Comparison of ENCODE assay signal across 8 cellular contexts in the genomic region with DNA sequence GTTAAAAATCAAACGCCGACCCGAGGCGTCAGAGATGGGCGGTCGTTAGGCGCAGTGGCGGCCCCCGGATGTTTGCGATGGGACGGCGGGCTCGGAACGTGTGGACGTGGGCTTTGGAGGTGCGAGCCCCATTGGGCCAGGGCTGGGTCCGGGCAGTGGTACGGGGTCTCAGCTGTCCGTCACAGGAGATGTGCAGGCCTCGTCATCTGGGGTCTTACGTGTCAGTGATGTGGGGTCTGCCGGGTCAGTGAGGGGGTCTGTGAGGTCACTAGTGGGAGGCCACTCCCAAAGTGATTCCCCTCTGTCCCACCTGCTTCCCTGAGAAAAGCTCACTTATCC. TPM values are rescaled to one million over a fixed set of nuclear protein-coding genes. Genes with fewer than 3 reads are reported as not detected.
DNase-seq lines count a peak whose midpoint lies in the region; ATAC-seq and TF ChIP-seq lines count a peak whose summit lies in the region.

No MANE protein-coding gene starts in this region.

- DNase-seq in PC-9 (no peak), ovary (no peak), UCSD-AML1 (lab: John Stamatoyannopoulos, UW; ENCODE audit: unreplicated experiment) (no peak), kidney tubule cell (ENCODE audit: low spot score) (no peak)
- DNase-seq in activated effector memory CD4-positive, alpha-beta T cell treated with Interleukin-2 at 50 U/mL for 16 hours, result no peak

- H3K9me2 ChIP-seq in PC-9 (ENCODE audit: insufficient read depth), result no peaks in the 10 kb centered on the region

- H3K27me3 ChIP-seq in PC-9 (ENCODE audit: insufficient read depth, low read depth) (no peaks in the 10 kb centered on the region), ovary (no peaks in the 10 kb centered on the region)

- peak; percentile 12 for ATAC-seq in esophagus mucosa
- no peak for ATAC-seq in HG02763 (IDR thresholded peaks at IDR 0.05; ENCODE audit: unreplicated experiment)

- H3K27ac ChIP-seq in PC-9 (no peak overlapping the region), ovary (peak overlapping the region in 1 of 2 donors; percentile 53)

- H3K4me1 ChIP-seq in ES-I3 (ENCODE audit: insufficient read depth, low read length), result no peaks in the 10 kb centered on the region
- no peaks in the 10 kb centered on the region for H3K4me1 ChIP-seq in PC-9 (replicated peaks; ENCODE audit: insufficient read depth)
- H3K4me1 ChIP-seq in ovary (ENCODE audit: insufficient read depth), result peaks cover 3% of the 10 kb centered on the region

- peak overlapping the region; percentile 70 for H3K4me3 ChIP-seq in PC-9
- peak overlapping the region; percentile 47 for H3K4me3 ChIP-seq in ovary

- no peaks in the 10 kb centered on the region for H3K79me2 ChIP-seq in PC-9 (ENCODE audit: low read depth)

- peak overlapping the region; percentile 95 for H2AFZ ChIP-seq in PC-9

- CTCF ChIA-PET in PC-9 (lab: Charles Lee), result no interaction called here

- H3K4me2 ChIP-seq in PC-9, result peak overlapping the region; percentile 84

- TF ChIP-seq CTCF in PC-9 (conservative IDR thresholded peaks at IDR 0.05) (no peak), ovary (IDR thresholded peaks at IDR 0.05) (no peak)

- no peak for TF ChIP-seq POLR2A in ovary (IDR thresholded peaks at IDR 0.05)

- H3K9ac ChIP-seq in ES-I3 (ENCODE audit: low read depth, low read length), result peak overlapping the region; percentile 62

- intact Hi-C loops in PC-9 (cut with micrococcal nuclease; ENCODE audit: unreplicated experiment) (loop anchor here (2.0 kb wide), 1 partner anchor 22 kb away; the partner anchor contains the start of gene CHFR), ovary (cut with DNase I) (no loop called here)

- no peak for TF ChIP-seq EP300 in ovary (IDR thresholded peaks at IDR 0.05)

- 0 to 2% (median 1%) methylated on average over 22 of the region's 22 CpGs for WGBS in ovary, 3 donors

- TSS peak; percentile 80 for BruUV-seq in PC-9 (replicated peaks; lab: Mats Ljungman, UMichigan)

- H3K9me3 ChIP-seq in ES-I3 (ENCODE audit: control insufficient read depth, insufficient read depth, low read length), result peaks cover 11% of the 10 kb centered on the region; the same call in 1 of the 2 replicates
- H3K9me3 ChIP-seq in PC-9 (ENCODE audit: insufficient read depth, low read depth), result peaks cover 10% of the 10 kb centered on the region
- H3K9me3 ChIP-seq in ovary, result no peaks in the 10 kb centered on the region

- POLR2A ChIA-PET in PC-9 (lab: Charles Lee; ENCODE audit: unreplicated experiment), result interaction anchor here (0.6 kb wide), 1 partner anchor 1172 kb away, joined by 3 read pairs; no protein-coding TSS in a partner anchor

- H3F3A ChIP-seq in PC-9 (ENCODE audit: insufficient read depth, low read depth), result no peaks in the 10 kb centered on the region

- H3K36me3 ChIP-seq in ES-I3 (ENCODE audit: insufficient read depth, low read length) (no peaks in the 10 kb centered on the region), PC-9 (ENCODE audit: low read depth) (no peaks in the 10 kb centered on the region), ovary (no peaks in the 10 kb centered on the region)

- no peaks in the 10 kb centered on the region for H4K20me1 ChIP-seq in PC-9 (ENCODE audit: insufficient read depth)

RNA-seq across cellular contexts. Expression of gene CHFR, which starts 21.6 kb away (rescaled TPM):
- total RNA-seq in PC-9 (2021) (15.5 and 17.8 TPM in 2 replicates), esophagus mucosa (30.6 TPM), ovary (10 to 100 TPM; 11.7 to 36.4 (median 18.8) TPM)
- polyA plus RNA-seq in ovary, result 10 to 100 TPM; 12.0 to 17.5 TPM

RNA-seq across cellular contexts. Expression of gene ZNF605, which starts 47.1 kb away (rescaled TPM):
- total RNA-seq in PC-9 (2021), result 10.9 and 13.5 TPM in 2 replicates
- total RNA-seq in esophagus mucosa, result 5.3 TPM
- 10 to 100 TPM in 5 of 7 donors, 1 to 10 TPM in 2; 8.3 to 20.9 (median 14.5) TPM for total RNA-seq in ovary
- polyA plus RNA-seq in ovary, result 10 to 100 TPM in 1 of 2 donors, 1 to 10 TPM in 1; 5.2 to 10.3 TPM
